In genomic region chr4:53478671-53479456, GRCh38 we compare ENCODE assay signal across 1 cellular context.
TF ChIP-seq lines count a peak whose summit lies in the region.

No MANE protein-coding gene starts in this region.

TF ChIP-seq in SK-N-SH, 30 proteins besides CTCF, POLR2A, EP300 and RAD21 (continued from another document):
- TF ChIP-seq PBX3 (IDR thresholded peaks at IDR 0.05) (peak; percentile 41), FOSL2 (IDR thresholded peaks at IDR 0.05; ENCODE audit: borderline replicate concordance, low read depth) (peak; percentile 88), ELF1 (IDR thresholded peaks at IDR 0.05) (no peak), TAF1 (IDR thresholded peaks at IDR 0.05; ENCODE audit: borderline replicate concordance, low read depth, low read length) (no peak), YY1 (IDR thresholded peaks at IDR 0.05; ENCODE audit: low read depth) (no peak; the same call in 1 of the 2 replicates), TCF12 (IDR thresholded peaks at IDR 0.05) (peak; percentile 49), MAX (IDR thresholded peaks at IDR 0.05; ENCODE audit: low read depth) (no peak; the same call in 1 of the 2 replicates), FOXJ3 (CRISPR knock-in tag; IDR thresholded peaks at IDR 0.05) (no peak)
- TF ChIP-seq, protein P1, sequence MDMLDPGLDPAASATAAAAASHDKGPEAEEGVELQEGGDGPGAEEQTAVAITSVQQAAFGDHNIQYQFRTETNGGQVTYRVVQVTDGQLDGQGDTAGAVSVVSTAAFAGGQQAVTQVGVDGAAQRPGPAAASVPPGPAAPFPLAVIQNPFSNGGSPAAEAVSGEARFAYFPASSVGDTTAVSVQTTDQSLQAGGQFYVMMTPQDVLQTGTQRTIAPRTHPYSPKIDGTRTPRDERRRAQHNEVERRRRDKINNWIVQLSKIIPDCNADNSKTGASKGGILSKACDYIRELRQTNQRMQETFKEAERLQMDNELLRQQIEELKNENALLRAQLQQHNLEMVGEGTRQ (IDR thresholded peaks at IDR 0.05; ENCODE audit: borderline replicate concordance, low read depth, low read length), result no peak
